14 cellular contexts compared by ENCODE assay signal in the genomic region with DNA sequence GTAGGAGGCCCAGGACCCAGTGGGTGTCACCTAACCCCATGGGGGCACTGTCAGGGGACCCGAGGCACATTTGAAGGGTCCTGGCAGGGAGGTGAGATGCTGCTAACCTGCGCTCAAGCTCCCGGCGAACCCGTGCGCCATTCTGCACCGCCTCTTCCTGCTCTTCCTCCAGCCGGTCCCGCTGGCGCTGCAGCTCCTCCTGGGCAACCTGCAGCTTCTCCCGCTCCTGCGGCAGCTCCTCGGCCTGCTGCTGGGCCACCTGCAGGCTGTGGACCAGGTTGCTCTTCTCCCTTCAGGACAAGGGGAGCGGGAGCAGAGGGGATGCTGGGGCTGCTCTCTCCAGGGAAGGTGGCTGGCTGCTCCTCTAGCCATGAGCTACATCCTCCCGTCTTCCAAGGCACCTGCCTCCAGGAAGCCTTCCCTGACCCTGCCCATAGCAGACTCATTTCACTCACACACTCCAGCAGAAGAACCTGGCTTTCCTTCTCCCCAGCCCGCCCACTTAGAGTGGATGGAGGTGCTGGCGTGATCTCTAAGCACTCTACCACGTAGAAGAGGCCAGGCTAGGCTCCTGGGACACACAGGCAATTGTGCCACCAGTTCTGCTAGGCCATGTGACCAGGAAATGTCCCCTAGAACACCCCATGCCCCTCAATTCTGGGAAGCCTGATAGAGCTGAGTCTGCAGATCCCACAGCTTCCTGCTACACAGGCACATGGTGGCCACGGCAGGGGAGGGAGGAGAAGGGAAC. TPM values are rescaled to one million over a fixed set of nuclear protein-coding genes. Genes with fewer than 3 reads are reported as not detected.
DNase-seq lines count a peak whose midpoint lies in the region; ATAC-seq and TF ChIP-seq lines count a peak whose summit lies in the region.
"Had no signal": no experiment of that assay in that cellular context is flagged by ENCODE, and none has a peak within 500 bp of the region (broad histone marks: within the 10 kb centered on the region; RNA-seq: fewer than 3 reads in every experiment).

No MANE protein-coding gene starts in this region.

- no peak overlapping the region for H2AK5ac ChIP-seq in mesendoderm (ENCODE audit: low read length)

- no peak for TF ChIP-seq EP300 in SK-N-SH (IDR thresholded peaks at IDR 0.05; ENCODE audit: borderline replicate concordance in 1 of 2, low read depth in 1 of 2, low read length in 1 of 2)
- no peak for TF ChIP-seq EP300 in sigmoid colon (IDR thresholded peaks at IDR 0.05)

- no peak overlapping the region for H2BK120ac ChIP-seq in mesendoderm (ENCODE audit: low read depth, low read length)

- no peak for TF ChIP-seq POLR2A in sigmoid colon (IDR thresholded peaks at IDR 0.05)

- H3K4me2 ChIP-seq in SK-N-SH (no peak overlapping the region), mesendoderm (ENCODE audit: low read length) (no peak overlapping the region)

- no peaks in the 10 kb centered on the region for H3K79me1 ChIP-seq in mesendoderm (ENCODE audit: low read length)

- H2BK15ac ChIP-seq in mesendoderm (replicated peaks; ENCODE audit: low read depth) = no peak overlapping the region

- no peak overlapping the region for H2AFZ ChIP-seq in SK-N-SH (ENCODE audit: low read depth)

- no peak overlapping the region for H3K4me3 ChIP-seq in SK-N-SH (ENCODE audit: low read depth in 2 of 2, low read length in 1 of 2)
- no peak overlapping the region for H3K4me3 ChIP-seq in Panc1 (ENCODE audit: low read depth in 2 of 2, low read length in 2 of 2)
- H3K4me3 ChIP-seq in right atrium auricular region = no peak overlapping the region
- H3K4me3 ChIP-seq in sigmoid colon = no peak overlapping the region
- no peak overlapping the region for H3K4me3 ChIP-seq in mesendoderm (ENCODE audit: low read length)

- H3K56ac ChIP-seq in mesendoderm (ENCODE audit: low read length) = no peak overlapping the region

- no peaks in the 10 kb centered on the region for H3K4me1 ChIP-seq in SK-N-SH (ENCODE audit: control insufficient read depth in 1 of 2, insufficient read depth in 2 of 2, low read depth in 1 of 2, low read length in 1 of 2)
- H3K4me1 ChIP-seq in Panc1 (ENCODE audit: control insufficient read depth, insufficient read depth, low read length) = no peaks in the 10 kb centered on the region
- H3K4me1 ChIP-seq in right atrium auricular region = no peaks in the 10 kb centered on the region
- no peaks in the 10 kb centered on the region for H3K4me1 ChIP-seq in sigmoid colon
- no peaks in the 10 kb centered on the region for H3K4me1 ChIP-seq in mesendoderm (ENCODE audit: control insufficient read depth, low read depth, low read length)

- in situ Hi-C loops in Panc1 (cut with HindIII; ENCODE audit: low pct_unique_long_range_greater_than_20kb, low sequenced_read_pairs) = no loop called here

- 94% methylated on average over 19 of the region's 19 CpGs for WGBS in SK-N-SH (ENCODE audit: low lambda C conversion rate)
- 92 to 93% methylated on average over 19 of the region's 19 CpGs for WGBS in sigmoid colon, 2 donors
- WGBS in mesendoderm (ENCODE audit: extremely low coverage, insufficient coverage, low lambda C conversion rate) = no CpG with 5 or more reads among the region's 19 CpGs

- POLR2A ChIA-PET in SK-N-SH (lab: Yijun Ruan, JAX) = no interaction called here
- POLR2A ChIA-PET in Panc1 (lab: Charles Lee) = interaction anchor here (0.5 to 0.7 kb wide), 2 partner anchors 275 to 453 kb away, joined by 3 to 7 read pairs; no protein-coding TSS in a partner anchor

- CTCF ChIA-PET in SK-N-SH (lab: Yijun Ruan, JAX) = interaction anchor here (0.6 to 9.5 kb wide), 3 partner anchors 12 to 409 kb away, joined by 3 to 88 read pairs (median 3); a partner anchor contains a TSS
- CTCF ChIA-PET in Panc1 (lab: Charles Lee) = interaction anchor here (0.7 kb wide), 2 partner anchors 13 to 130 kb away, joined by 8 to 11 read pairs; no protein-coding TSS in a partner anchor

- H3K27me3 ChIP-seq in SK-N-SH (ENCODE audit: insufficient read depth) (no peaks in the 10 kb centered on the region), Panc1 (ENCODE audit: control insufficient read depth, insufficient read depth, low read length) (no peaks in the 10 kb centered on the region), right atrium auricular region (no peaks in the 10 kb centered on the region), sigmoid colon (no peaks in the 10 kb centered on the region), mesendoderm (ENCODE audit: insufficient read depth, low read length, poor library complexity) (no peaks in the 10 kb centered on the region)

- no peaks in the 10 kb centered on the region for H3K9me3 ChIP-seq in SK-N-SH
- no peaks in the 10 kb centered on the region for H3K9me3 ChIP-seq in Panc1 (ENCODE audit: control insufficient read depth, insufficient read depth, low read depth, low read length)
- H3K9me3 ChIP-seq in right atrium auricular region = no peaks in the 10 kb centered on the region
- no peaks in the 10 kb centered on the region for H3K9me3 ChIP-seq in sigmoid colon

- H3K23ac ChIP-seq in mesendoderm (ENCODE audit: low read length) = no peak overlapping the region

- DNase-seq in SK-N-SH = peak; percentile 47
- no peak for DNase-seq in Panc1 (ENCODE audit: low read depth, low spot score)
- peak; percentile 59 for DNase-seq in right atrium auricular region (ENCODE audit: low spot score)
- DNase-seq in sigmoid colon = peak; percentile 79
- no peak for DNase-seq in mesendoderm
- no peak for DNase-seq in NCI-H128 (lab: John Stamatoyannopoulos, UW; ENCODE audit: unreplicated experiment)
- DNase-seq: 8988T; HCEC 1CT; stimulated activated CD4-positive, alpha-beta T cell treated with anti-CD3 and anti-CD28 coated beads, Interleukin-2, amount 100 ng/mL, for 24 hours had no signal

- H3K9ac ChIP-seq in SK-N-SH (no peak overlapping the region), mesendoderm (ENCODE audit: low read length) (no peak overlapping the region)

- H2BK5ac ChIP-seq in mesendoderm (ENCODE audit: low read length) = no peak overlapping the region

- peaks cover 32 to 46% of the 10 kb centered on the region in 2 experiments for H3K36me3 ChIP-seq in SK-N-SH (replicated peaks in 1 of 2; ENCODE audit: control insufficient read depth in 1 of 2, insufficient read depth in 2 of 2, low read length in 1 of 2)
- peaks cover 4% of the 10 kb centered on the region; the same call in 1 of the 2 replicates for H3K36me3 ChIP-seq in Panc1 (ENCODE audit: control insufficient read depth, insufficient read depth, low read length)
- peaks cover 94% of the 10 kb centered on the region for H3K36me3 ChIP-seq in right atrium auricular region
- H3K36me3 ChIP-seq in sigmoid colon = peaks cover 61 to 99% (median 75%) of the 10 kb centered on the region in 4 donors
- H3K36me3 ChIP-seq in mesendoderm (ENCODE audit: control insufficient read depth, insufficient read depth, low read length) = peaks cover 23% of the 10 kb centered on the region

- H3K27ac ChIP-seq in SK-N-SH (ENCODE audit: low read depth in 2 of 2, low read length in 1 of 2) (no peak overlapping the region), Panc1 (ENCODE audit: low read length) (no peak overlapping the region), right atrium auricular region (no peak overlapping the region), sigmoid colon (no peak overlapping the region), mesendoderm (ENCODE audit: low read depth, low read length) (no peak overlapping the region)

- TF ChIP-seq CTCF in SK-N-SH (IDR thresholded peaks at IDR 0.05) (no peak), Panc1 (IDR thresholded peaks at IDR 0.05) (no peak), right atrium auricular region (IDR thresholded peaks at IDR 0.05) (no peak), sigmoid colon (IDR thresholded peaks at IDR 0.05) (no peak)

- no peak overlapping the region for H4K5ac ChIP-seq in mesendoderm (ENCODE audit: low read length)

- H3K4ac ChIP-seq in mesendoderm (ENCODE audit: low read depth, low read length) = no peak overlapping the region

- intact Hi-C loops in Panc1 (cut with micrococcal nuclease; ENCODE audit: unreplicated experiment) (no loop called here), sigmoid colon (cut with DNase I) (no loop called here)

- no TSS peak for BruUV-seq in Panc1 (replicated peaks; lab: Mats Ljungman, UMichigan)

- no peak overlapping the region for H3K18ac ChIP-seq in mesendoderm (ENCODE audit: low read length)

- no peaks in the 10 kb centered on the region for H3K9me2 ChIP-seq in SK-N-SH

- no peaks in the 10 kb centered on the region for H3F3A ChIP-seq in SK-N-SH (replicated peaks; ENCODE audit: insufficient read depth)

- H4K8ac ChIP-seq in mesendoderm (ENCODE audit: low read depth, low read length) = no peak overlapping the region

- TF ChIP-seq RAD21 in SK-N-SH (IDR thresholded peaks at IDR 0.05; ENCODE audit: low read length) = no peak

- H3K79me2 ChIP-seq in SK-N-SH (ENCODE audit: insufficient read depth) = no peaks in the 10 kb centered on the region
- no peaks in the 10 kb centered on the region for H3K79me2 ChIP-seq in mesendoderm (ENCODE audit: control insufficient read depth, insufficient read depth, low read length)

- ATAC-seq in SK-N-SH treated with all-trans-retinoic acid at 6 μM for 48 hours (no peak), Panc1 (peak; percentile 1; the same call in 1 of the 2 replicates), GM21526 (IDR thresholded peaks at IDR 0.05; ENCODE audit: low FRiP score, unreplicated experiment) (no peak)
- ATAC-seq: stimulated activated naive CD8-positive, alpha-beta T cell treated with anti-CD3 and anti-CD28 coated beads, Interleukin-15, amount 100 ng/mL, for 72 hours had no signal

- H4K20me1 ChIP-seq in SK-N-SH (ENCODE audit: insufficient read depth) = no peaks in the 10 kb centered on the region

TF ChIP-seq in SK-N-SH, 30 proteins besides CTCF, POLR2A, EP300 and RAD21:
- TF ChIP-seq SIN3A (IDR thresholded peaks at IDR 0.05; ENCODE audit: borderline replicate concordance, low read depth, low read length) = no peak
TF ChIP-seq in SK-N-SH: peak in this region for 0.

TF ChIP-seq in SK-N-SH treated with all-trans-retinoic acid at 6 μM for 48 hours, 23 proteins besides CTCF, POLR2A, EP300 and RAD21 (continues in another document):
- TF ChIP-seq CSDC2 (CRISPR knock-in tag; IDR thresholded peaks at IDR 0.05) = no peak

RNA-seq across cellular contexts. Expression of a gene that starts 15.2 kb away (rescaled TPM):
- polyA plus RNA-seq in SK-N-SH (2012; rRNA removed) = 29.8 and 39.7 TPM in 2 replicates
- polyA plus RNA-seq in SK-N-SH (2012; cell fraction: cytosol; rRNA removed) = 27.4 and 29.8 TPM in 2 replicates
- polyA plus RNA-seq in SK-N-SH (2012; cell fraction: nucleus; rRNA removed) = 42.5 and 61.4 TPM in 2 replicates
- total RNA-seq in Panc1 (2021; ENCODE audit: unreplicated experiment) = 73.2 TPM
- 26.2 TPM for polyA plus RNA-seq in Panc1 (2012; ENCODE audit: insufficient read length)
- total RNA-seq in right atrium auricular region = 10 to 100 TPM; 15.1 to 20.0 TPM
- 10 to 100 TPM; 30.3 to 80.9 (median 37.2) TPM for total RNA-seq in sigmoid colon
- polyA plus RNA-seq in sigmoid colon = 10 to 100 TPM; 12.1 to 42.8 (median 21.0) TPM
- 10.4 TPM for polyA plus RNA-seq in mesendoderm (2013, experiment 1 of 2)
- 10.7 TPM for polyA plus RNA-seq in mesendoderm (2013, experiment 2 of 2)

RNA-seq across cellular contexts. Expression of a gene that starts 38.2 kb away (rescaled TPM):
- polyA plus RNA-seq in SK-N-SH (2012; rRNA removed) (not detected in 2 replicates), sigmoid colon (not detected)
- not detected in 2 replicates for polyA plus RNA-seq in SK-N-SH (2012; cell fraction: cytosol; rRNA removed)
- polyA plus RNA-seq in SK-N-SH (2012; cell fraction: nucleus; rRNA removed) = not detected in 2 replicates
- total RNA-seq in Panc1 (2021; ENCODE audit: unreplicated experiment) (1,290 TPM), right atrium auricular region (not detected), sigmoid colon (under 1 TPM; under 0.01 TPM)
- polyA plus RNA-seq in Panc1 (2012; ENCODE audit: insufficient read length) = 2.5 TPM
- not detected for polyA plus RNA-seq in mesendoderm (2013, experiment 1 of 2)
- polyA plus RNA-seq in mesendoderm (2013, experiment 2 of 2) = not detected
- total RNA-seq: LHCN-M2 had no signal
- polyA plus RNA-seq: neural cell had no signal

Comparison
In these comparisons a context has a peak if more than half of its experiments do, and no peak if none do; other contexts are left out.
1. DNase-seq: peak in SK-N-SH (single experiment), right atrium auricular region (single experiment) and sigmoid colon (single experiment); none in Panc1 (single experiment), mesendoderm (single experiment) and NCI-H128 (single experiment).
2. RNA of a gene that starts 38.2 kb away (total RNA-seq): 1,290 TPM in Panc1 (single experiment); not detected in right atrium auricular region and under 0.01 TPM in sigmoid colon; every median in the first group is over 1,000 times any median in the second.